In the genomic region with DNA sequence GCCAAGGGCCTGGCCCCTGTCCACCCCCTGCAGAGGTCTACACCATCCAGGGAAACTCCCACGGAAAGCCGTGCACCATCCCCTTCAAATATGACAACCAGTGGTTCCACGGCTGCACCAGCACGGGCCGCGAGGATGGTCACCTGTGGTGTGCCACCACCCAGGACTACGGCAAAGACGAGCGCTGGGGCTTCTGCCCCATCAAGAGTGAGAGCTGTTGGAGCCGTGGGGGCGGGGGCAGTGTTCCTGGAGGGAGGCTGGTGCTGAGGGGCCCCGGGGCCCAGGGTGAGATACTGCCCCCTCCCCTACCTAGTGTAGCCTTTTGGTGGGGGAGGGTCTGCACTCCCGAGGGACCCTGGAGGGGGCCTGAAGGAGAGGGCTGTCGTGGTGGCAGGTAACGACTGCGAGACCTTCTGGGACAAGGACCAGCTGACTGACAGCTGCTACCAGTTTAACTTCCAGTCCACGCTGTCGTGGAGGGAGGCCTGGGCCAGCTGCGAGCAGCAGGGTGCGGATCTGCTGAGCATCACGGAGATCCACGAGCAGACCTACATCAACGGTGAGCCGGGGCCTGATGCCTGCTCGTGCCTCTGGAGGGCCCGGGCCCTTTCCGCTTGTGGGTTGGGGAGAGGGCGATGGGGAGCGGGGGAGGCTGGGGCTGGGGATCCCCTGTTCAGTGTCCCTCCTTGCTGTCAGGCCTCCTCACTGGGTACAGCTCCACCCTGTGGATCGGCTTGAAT, we compare ENCODE assay signal across 3 cellular contexts.
TF ChIP-seq lines count a peak whose summit lies in the region.

No MANE protein-coding gene starts in this region.

TF ChIP-seq in SK-N-SH, 30 proteins besides CTCF, POLR2A, EP300 and RAD21:
- TF ChIP-seq FOSL2 (IDR thresholded peaks at IDR 0.05; ENCODE audit: borderline replicate concordance, low read depth) (no peak), CHD2 (IDR thresholded peaks at IDR 0.05; ENCODE audit: low read length, partially characterized antibody) (no peak), FOXM1 (IDR thresholded peaks at IDR 0.05; ENCODE audit: low read depth) (no peak), GATA2 (CRISPR knock-in tag; IDR thresholded peaks at IDR 0.05) (no peak), TEAD4 (IDR thresholded peaks at IDR 0.05; ENCODE audit: borderline replicate concordance, insufficient read depth) (no peak), TCF12 (IDR thresholded peaks at IDR 0.05) (no peak), SMC3 (IDR thresholded peaks at IDR 0.05; ENCODE audit: low read depth, low read length) (no peak), JUND (IDR thresholded peaks at IDR 0.05) (no peak), NRF1 (IDR thresholded peaks at IDR 0.05; ENCODE audit: low read depth, low read length) (no peak), NFIC (IDR thresholded peaks at IDR 0.05; ENCODE audit: borderline replicate concordance) (no peak), YY1 (IDR thresholded peaks at IDR 0.05; ENCODE audit: low read depth) (no peak), EZH2phosphoT487 (IDR thresholded peaks at IDR 0.05; ENCODE audit: borderline replicate concordance, low read depth) (no peak), ELF1 (IDR thresholded peaks at IDR 0.05) (no peak), MEF2A (IDR thresholded peaks at IDR 0.05; ENCODE audit: borderline replicate concordance, low read depth) (no peak)
- TF ChIP-seq, protein P1, sequence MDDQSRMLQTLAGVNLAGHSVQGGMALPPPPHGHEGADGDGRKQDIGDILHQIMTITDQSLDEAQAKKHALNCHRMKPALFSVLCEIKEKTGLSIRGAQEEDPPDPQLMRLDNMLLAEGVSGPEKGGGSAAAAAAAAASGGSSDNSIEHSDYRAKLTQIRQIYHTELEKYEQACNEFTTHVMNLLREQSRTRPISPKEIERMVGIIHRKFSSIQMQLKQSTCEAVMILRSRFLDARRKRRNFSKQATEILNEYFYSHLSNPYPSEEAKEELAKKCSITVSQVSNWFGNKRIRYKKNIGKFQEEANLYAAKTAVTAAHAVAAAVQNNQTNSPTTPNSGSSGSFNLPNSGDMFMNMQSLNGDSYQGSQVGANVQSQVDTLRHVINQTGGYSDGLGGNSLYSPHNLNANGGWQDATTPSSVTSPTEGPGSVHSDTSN (IDR thresholded peaks at IDR 0.05), result no peak
- TF ChIP-seq, protein P2, sequence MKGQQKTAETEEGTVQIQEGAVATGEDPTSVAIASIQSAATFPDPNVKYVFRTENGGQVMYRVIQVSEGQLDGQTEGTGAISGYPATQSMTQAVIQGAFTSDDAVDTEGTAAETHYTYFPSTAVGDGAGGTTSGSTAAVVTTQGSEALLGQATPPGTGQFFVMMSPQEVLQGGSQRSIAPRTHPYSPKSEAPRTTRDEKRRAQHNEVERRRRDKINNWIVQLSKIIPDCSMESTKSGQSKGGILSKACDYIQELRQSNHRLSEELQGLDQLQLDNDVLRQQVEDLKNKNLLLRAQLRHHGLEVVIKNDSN (IDR thresholded peaks at IDR 0.05; ENCODE audit: borderline replicate concordance, low read depth), result no peak

TF ChIP-seq in SK-N-SH treated with all-trans-retinoic acid at 6 μM for 48 hours, 23 proteins besides CTCF, POLR2A, EP300 and RAD21:
- TF ChIP-seq TOX (CRISPR knock-in tag; IDR thresholded peaks at IDR 0.05; ENCODE audit: borderline replicate concordance), result no peak
- no peak for TF ChIP-seq GLIS3 (CRISPR knock-in tag; IDR thresholded peaks at IDR 0.05)
- TF ChIP-seq, protein P3, sequence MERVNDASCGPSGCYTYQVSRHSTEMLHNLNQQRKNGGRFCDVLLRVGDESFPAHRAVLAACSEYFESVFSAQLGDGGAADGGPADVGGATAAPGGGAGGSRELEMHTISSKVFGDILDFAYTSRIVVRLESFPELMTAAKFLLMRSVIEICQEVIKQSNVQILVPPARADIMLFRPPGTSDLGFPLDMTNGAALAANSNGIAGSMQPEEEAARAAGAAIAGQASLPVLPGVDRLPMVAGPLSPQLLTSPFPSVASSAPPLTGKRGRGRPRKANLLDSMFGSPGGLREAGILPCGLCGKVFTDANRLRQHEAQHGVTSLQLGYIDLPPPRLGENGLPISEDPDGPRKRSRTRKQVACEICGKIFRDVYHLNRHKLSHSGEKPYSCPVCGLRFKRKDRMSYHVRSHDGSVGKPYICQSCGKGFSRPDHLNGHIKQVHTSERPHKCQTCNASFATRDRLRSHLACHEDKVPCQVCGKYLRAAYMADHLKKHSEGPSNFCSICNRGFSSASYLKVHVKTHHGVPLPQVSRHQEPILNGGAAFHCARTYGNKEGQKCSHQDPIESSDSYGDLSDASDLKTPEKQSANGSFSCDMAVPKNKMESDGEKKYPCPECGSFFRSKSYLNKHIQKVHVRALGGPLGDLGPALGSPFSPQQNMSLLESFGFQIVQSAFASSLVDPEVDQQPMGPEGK (CRISPR knock-in tag; IDR thresholded peaks at IDR 0.05; ENCODE audit: borderline replicate concordance), result no peak
- TF ChIP-seq PPARA (CRISPR knock-in tag; IDR thresholded peaks at IDR 0.05; ENCODE audit: borderline replicate concordance), result no peak
- TF ChIP-seq RARB (CRISPR knock-in tag; IDR thresholded peaks at IDR 0.05), result no peak
- TF ChIP-seq OSR1 (CRISPR knock-in tag; IDR thresholded peaks at IDR 0.05), result no peak
- TF ChIP-seq CSDC2 (CRISPR knock-in tag; IDR thresholded peaks at IDR 0.05), result no peak
- no peak for TF ChIP-seq ZNF70 (CRISPR knock-in tag; IDR thresholded peaks at IDR 0.05)
- no peak for TF ChIP-seq ESRRG (CRISPR knock-in tag; IDR thresholded peaks at IDR 0.05)

TF ChIP-seq in endothelial cell of umbilical vein, 7 proteins besides CTCF, POLR2A, EP300 and RAD21:
- TF ChIP-seq, protein P4, sequence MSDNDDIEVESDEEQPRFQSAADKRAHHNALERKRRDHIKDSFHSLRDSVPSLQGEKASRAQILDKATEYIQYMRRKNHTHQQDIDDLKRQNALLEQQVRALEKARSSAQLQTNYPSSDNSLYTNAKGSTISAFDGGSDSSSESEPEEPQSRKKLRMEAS (IDR thresholded peaks at IDR 0.05; ENCODE audit: insufficient read depth, insufficient read length), result no peak
- TF ChIP-seq GATA2 (IDR thresholded peaks at IDR 0.05; ENCODE audit: insufficient read depth, insufficient read length, low read depth, low read length) (no peak), MYC (IDR thresholded peaks at IDR 0.05; ENCODE audit: low read depth, low read length) (no peak), FOS (IDR thresholded peaks at IDR 0.05; ENCODE audit: borderline replicate concordance, insufficient read depth, low read length) (no peak), EZH2 (IDR thresholded peaks at IDR 0.05; ENCODE audit: borderline replicate concordance, low read depth, low read length, severe bottlenecking) (no peak), JUN (IDR thresholded peaks at IDR 0.05; ENCODE audit: borderline replicate concordance, insufficient read depth, insufficient read length, low read depth) (no peak), POLR2AphosphoS5 (IDR thresholded peaks at IDR 0.05; ENCODE audit: insufficient read depth, low read depth, low read length) (no peak)
